ENCODE assay signal across 20 cellular contexts in the genomic region with DNA sequence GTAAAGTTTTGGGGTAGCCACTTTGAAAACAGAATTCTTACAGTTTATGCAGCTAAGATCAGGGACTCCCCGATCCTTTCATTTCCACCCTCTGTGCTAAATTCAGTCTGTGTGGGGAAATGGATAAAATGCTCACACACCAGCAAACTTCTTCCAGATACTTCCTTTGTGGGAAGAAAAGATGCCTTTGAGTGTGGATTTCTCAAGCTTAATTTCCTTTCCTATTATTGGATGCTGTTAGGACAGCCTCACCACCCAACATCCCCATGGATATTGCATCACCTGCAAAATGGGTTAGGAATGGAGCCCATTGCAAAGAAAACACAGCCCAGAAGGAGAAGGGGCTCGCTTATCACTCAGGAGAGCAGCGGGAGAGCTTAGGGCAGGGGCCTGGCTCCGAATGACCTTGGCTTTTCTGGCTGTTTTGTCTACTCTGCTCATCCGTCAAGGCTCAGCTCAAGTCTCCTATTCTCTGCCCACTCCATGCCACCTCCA.
DNase-seq lines count a peak whose midpoint lies in the region; ATAC-seq, FAIRE-seq and TF ChIP-seq lines count a peak whose summit lies in the region.
"Had no signal": no experiment of that assay in that cellular context is flagged by ENCODE, and none has a peak within 500 bp of the region (broad histone marks: within the 10 kb centered on the region; RNA-seq: fewer than 3 reads in every experiment).

No MANE protein-coding gene starts in this region.

- no peak for TF ChIP-seq POLR2A in IMR-90 (IDR thresholded peaks at IDR 0.05; ENCODE audit: low read depth, low read length)
- TF ChIP-seq POLR2A in K562 (conservative IDR thresholded peaks at IDR 0.05) = no peak

- CTCF ChIA-PET in IMR-90 (lab: Yijun Ruan, JAX) = interaction anchor here (0.5 to 1.3 kb wide), 3 partner anchors 84 to 184 kb away, joined by 3 read pairs; no protein-coding TSS in a partner anchor
- CTCF ChIA-PET in K562 (lab: Yijun Ruan, JAX; ENCODE audit: low intra/inter-chr PET ratio) = no interaction called here
- CTCF ChIA-PET in OCI-LY7 (lab: Charles Lee; ENCODE audit: unreplicated experiment) = interaction anchor here (0.5 to 1.2 kb wide), 2 partner anchors 29 to 783 kb away, joined by 3 to 6 read pairs; no protein-coding TSS in a partner anchor

- BruUV-seq in IMR-90 (replicated peaks; lab: Mats Ljungman, UMichigan) = no TSS peak
- BruUV-seq in K562 (replicated peaks; lab: Mats Ljungman, UMichigan) = no TSS peak
- BruUV-seq in OCI-LY7 (replicated peaks; lab: Mats Ljungman, UMichigan) = no TSS peak

- H3K27me3 ChIP-seq in IMR-90 (ENCODE audit: control insufficient read depth, insufficient read depth, low read length) = no peaks in the 10 kb centered on the region
- H3K27me3 ChIP-seq in K562 (ENCODE audit: control insufficient read depth in 2 of 2, insufficient read depth in 2 of 2, low read length in 2 of 2) = peaks cover 22 to 63% of the 10 kb centered on the region in 2 experiments
- no peaks in the 10 kb centered on the region for H3K27me3 ChIP-seq in neuronal stem cell (ENCODE audit: control insufficient read depth in 3 of 3, insufficient read depth in 3 of 3, low read depth in 1 of 3, low read length in 3 of 3)
- H3K27me3 ChIP-seq in ascending aorta = no peaks in the 10 kb centered on the region

- no peak overlapping the region for H3K23ac ChIP-seq in IMR-90 (ENCODE audit: low read depth, low read length)
- H3K23ac ChIP-seq in neuronal stem cell (ENCODE audit: low read depth, low read length, poor library complexity) = no peak overlapping the region

- H4K5ac ChIP-seq in IMR-90 (ENCODE audit: low read depth, low read length) = no peak overlapping the region

- H4K91ac ChIP-seq in IMR-90 (ENCODE audit: insufficient read depth, low read depth, low read length) (no peak overlapping the region), neuronal stem cell (ENCODE audit: low read depth, low read length, poor library complexity) (no peak overlapping the region)

- H2AK9ac ChIP-seq in IMR-90 (replicated peaks; ENCODE audit: low read depth, low read length, poor library complexity) = no peak overlapping the region

- intact Hi-C loops in IMR-90 (cut with micrococcal nuclease) = loop anchor here (5.0 to 10.0 kb wide), 3 partner anchors 143 to 415 kb away; no protein-coding TSS in a partner anchor
- intact Hi-C loops in K562 (cut with micrococcal nuclease) = no loop called here
- intact Hi-C loops in OCI-LY7 (cut with micrococcal nuclease; ENCODE audit: unreplicated experiment) = loop anchor here (10.0 kb wide), 2 partner anchors 185 to 1055 kb away; no protein-coding TSS in a partner anchor
- intact Hi-C loops in ascending aorta (cut with DNase I) = loop anchor here (5.0 kb wide), 1 partner anchor 1263 kb away; no protein-coding TSS in a partner anchor

- no peak overlapping the region for H2BK20ac ChIP-seq in IMR-90 (ENCODE audit: low read depth, low read length)

- H2AK5ac ChIP-seq in IMR-90 (ENCODE audit: low read depth, low read length) = no peak overlapping the region
- no peak overlapping the region for H2AK5ac ChIP-seq in neuronal stem cell (ENCODE audit: low read depth, low read length)

- DNase-seq in AG08395 (ENCODE audit: low spot score) (peak; percentile 20), IMR-90 (no peak), K562 (ENCODE audit: extremely low read depth in 1 of 4, low spot score in 3 of 4) (no peak), neuronal stem cell (ENCODE audit: low spot score) (no peak), ureter (ENCODE audit: low spot score) (no peak), OCI-LY7 (ENCODE audit: low spot score) (no peak), ascending aorta (ENCODE audit: low spot score in 2 of 2) (no peak)
- DNase-seq: 8988T, GM23248, HCEC 1CT, NCI-H1105, NCI-H146, NCI-H2029 treated with DMSO at 0.1 percent for 48 hours, NCI-H2171, NCI-H524 treated with DMSO at 0.1 percent for 48 hours, NCI-H82, Right ventricle myocardium superior, SW 1271 had no signal

- H4K8ac ChIP-seq in IMR-90 (ENCODE audit: low read depth in 2 of 2, low read length in 2 of 2) (no peak overlapping the region), neuronal stem cell (ENCODE audit: low read depth, low read length) (no peak overlapping the region)

- H3K36me3 ChIP-seq in IMR-90 (ENCODE audit: control insufficient read depth, insufficient read depth, low read length) = no peaks in the 10 kb centered on the region
- no peaks in the 10 kb centered on the region for H3K36me3 ChIP-seq in K562 (ENCODE audit: control insufficient read depth, insufficient read depth, low read length)
- H3K36me3 ChIP-seq in neuronal stem cell (replicated peaks in 1 of 2; ENCODE audit: control insufficient read depth in 2 of 2, insufficient read depth in 2 of 2, low read length in 2 of 2) = no peaks in the 10 kb centered on the region
- no peaks in the 10 kb centered on the region for H3K36me3 ChIP-seq in OCI-LY7 (ENCODE audit: insufficient read depth, low read length)
- no peaks in the 10 kb centered on the region for H3K36me3 ChIP-seq in ascending aorta

- H3K79me1 ChIP-seq in IMR-90 (ENCODE audit: low read depth in 1 of 2, low read length in 2 of 2) (no peaks in the 10 kb centered on the region), neuronal stem cell (ENCODE audit: low read depth, low read length) (no peaks in the 10 kb centered on the region)

- no peak overlapping the region for H3K56ac ChIP-seq in IMR-90 (ENCODE audit: extremely low read depth, insufficient read depth, low read length)

- no peaks in the 10 kb centered on the region for H3K9me3 ChIP-seq in IMR-90 (ENCODE audit: control insufficient read depth, insufficient read depth, low read length)
- no peaks in the 10 kb centered on the region for H3K9me3 ChIP-seq in K562 (replicated peaks; ENCODE audit: control insufficient read depth, insufficient read depth, low read depth, low read length)
- H3K9me3 ChIP-seq in neuronal stem cell (replicated peaks in 1 of 2; ENCODE audit: control insufficient read depth in 2 of 2, insufficient read depth in 1 of 2, low read depth in 1 of 2, low read length in 2 of 2) = no peaks in the 10 kb centered on the region
- no peaks in the 10 kb centered on the region for H3K9me3 ChIP-seq in OCI-LY7 (ENCODE audit: low read length)
- H3K9me3 ChIP-seq in ascending aorta = no peaks in the 10 kb centered on the region

- H2AFZ ChIP-seq in IMR-90 (replicated peaks; ENCODE audit: low read length, poor library complexity) (no peak overlapping the region), K562 (ENCODE audit: low read depth, low read length) (no peak overlapping the region), neuronal stem cell (ENCODE audit: low read length) (no peak overlapping the region), OCI-LY7 (ENCODE audit: low read length) (no peak overlapping the region)

- H3K18ac ChIP-seq in IMR-90 (ENCODE audit: low read depth, low read length) (no peak overlapping the region), neuronal stem cell (ENCODE audit: low read length) (peak overlapping the region; percentile 20)

- FAIRE-seq in K562 (lab: Jason Lieb, UNC) = no peak
- FAIRE-seq: GM12878 had no signal

- no peak overlapping the region for H2BK12ac ChIP-seq in neuronal stem cell (ENCODE audit: low read length)

- dilution Hi-C loops in IMR-90 (cut with HindIII; ENCODE audit: low sequenced_read_pairs, unreplicated experiment) = no loop called here

- no peak for TF ChIP-seq RAD21 in IMR-90 (IDR thresholded peaks at IDR 0.05; ENCODE audit: low read length)
- no peak for TF ChIP-seq RAD21 in K562 (CRISPR knock-in tag; conservative IDR thresholded peaks at IDR 0.05 in 1 of 2, IDR thresholded peaks at IDR 0.05 in 1 of 2)

- H3K9me2 ChIP-seq in OCI-LY7 (ENCODE audit: insufficient read depth, low read length) = no peaks in the 10 kb centered on the region

- no peak overlapping the region for H3K4ac ChIP-seq in IMR-90 (ENCODE audit: low read depth, low read length)
- no peak overlapping the region for H3K4ac ChIP-seq in neuronal stem cell (ENCODE audit: low read length)

- WGBS in IMR-90 (ENCODE audit: extremely low coverage in 2 of 2, insufficient read length in 1 of 2), 2 experiments = 100% methylated on average over 2 of the region's 5 CpGs; no CpG with 5 or more reads in 1 of the 2 experiments
- WGBS in K562 (ENCODE audit: insufficient coverage, low coverage, missing lambda C conversion rate) = 0% methylated on average over 5 of the region's 5 CpGs
- WGBS in neuronal stem cell (ENCODE audit: extremely low coverage in 2 of 2, insufficient read length in 2 of 2, insufficient replicate concordance in 1 of 2), 2 donors = no CpG with 5 or more reads among the region's 5 CpGs

- H3K4me3 ChIP-seq in IMR-90 (ENCODE audit: insufficient read depth, low read depth, low read length) (no peak overlapping the region), K562 (no peak overlapping the region), neuronal stem cell (ENCODE audit: low read length in 2 of 2) (no peak overlapping the region), OCI-LY7 (ENCODE audit: low read depth, low read length, poor library complexity, severe bottlenecking) (no peak overlapping the region), ascending aorta (no peak overlapping the region)
- H3K4me3 ChIP-seq: GM12878, GM23248 had no signal

- H3K27ac ChIP-seq in IMR-90 (ENCODE audit: insufficient read depth, low read length) = no peak overlapping the region
- no peak overlapping the region for H3K27ac ChIP-seq in K562 (ENCODE audit: extremely low read depth, low read depth, low read length)
- no peak overlapping the region for H3K27ac ChIP-seq in neuronal stem cell (replicated peaks; ENCODE audit: low read length)
- no peak overlapping the region for H3K27ac ChIP-seq in OCI-LY7 (ENCODE audit: low read depth, low read length, poor library complexity, severe bottlenecking)
- H3K27ac ChIP-seq in ascending aorta = no peak overlapping the region

- TF ChIP-seq EP300 in K562 (IDR thresholded peaks at IDR 0.05; ENCODE audit: low read length) = no peak

- H2BK5ac ChIP-seq in IMR-90 (ENCODE audit: low read depth, low read length, poor library complexity, severe bottlenecking) = no peak overlapping the region
- no peak overlapping the region for H2BK5ac ChIP-seq in neuronal stem cell (ENCODE audit: low read length)

- H3K9ac ChIP-seq in IMR-90 (ENCODE audit: low read depth, low read length) (no peak overlapping the region), K562 (ENCODE audit: insufficient read depth in 1 of 2, low read depth in 2 of 2, low read length in 2 of 2) (no peak overlapping the region), neuronal stem cell (ENCODE audit: low read depth, low read length, poor library complexity) (no peak overlapping the region)
- H3K9ac ChIP-seq: GM23248 had no signal

- no peaks in the 10 kb centered on the region for H4K20me1 ChIP-seq in IMR-90 (ENCODE audit: insufficient read depth, low read length)
- peaks cover 8% of the 10 kb centered on the region; the same call in 1 of the 2 replicates for H4K20me1 ChIP-seq in K562 (replicated peaks; ENCODE audit: control insufficient read depth, insufficient read depth, low read length)
- H4K20me1 ChIP-seq in OCI-LY7 (ENCODE audit: insufficient read depth, low read length) = no peaks in the 10 kb centered on the region

- H3K9me1 ChIP-seq in IMR-90 (ENCODE audit: insufficient read depth, low read length) (peaks cover 12% of the 10 kb centered on the region; the same call in 1 of the 2 replicates), K562 (ENCODE audit: control insufficient read depth, insufficient read depth, low read length) (no peaks in the 10 kb centered on the region)

- TF ChIP-seq CTCF in IMR-90 (conservative IDR thresholded peaks at IDR 0.05; ENCODE audit: low read depth, low read length) = no peak
- TF ChIP-seq CTCF in K562 (IDR thresholded peaks at IDR 0.05 in 2 of 3, conservative IDR thresholded peaks at IDR 0.05 in 1 of 3; ENCODE audit: insufficient read depth in 2 of 3, low read depth in 1 of 3, low read length in 3 of 3) = no peak
- TF ChIP-seq CTCF in OCI-LY7 (conservative IDR thresholded peaks at IDR 0.05; ENCODE audit: low read length) = no peak
- no peak for TF ChIP-seq CTCF in ascending aorta (IDR thresholded peaks at IDR 0.05)

- no peaks in the 10 kb centered on the region for H3K79me2 ChIP-seq in K562 (ENCODE audit: control insufficient read depth, insufficient read depth, low read length)
- H3K79me2 ChIP-seq in OCI-LY7 (ENCODE audit: insufficient read depth, low read depth, low read length) = no peaks in the 10 kb centered on the region

- in situ Hi-C loops in IMR-90 (cut with MboI; ENCODE audit: low sequenced_read_pairs) (loop anchor here (5.0 to 25.0 kb wide), 2 partner anchors 763 to 1253 kb away; no protein-coding TSS in a partner anchor), K562 (cut with MboI) (loop anchor here (10.0 kb wide), 3 partner anchors 755 to 1265 kb away; no protein-coding TSS in a partner anchor)

- H2BK120ac ChIP-seq in IMR-90 (ENCODE audit: low read depth, low read length) (no peak overlapping the region), neuronal stem cell (ENCODE audit: low read depth, low read length) (no peak overlapping the region)

- POLR2A ChIA-PET in IMR-90 (lab: Charles Lee; ENCODE audit: unreplicated experiment) (no interaction called here), K562 (lab: Yijun Ruan, JAX) (interaction anchor here (1.0 to 1.1 kb wide), 2 partner anchors 22 to 1123 kb away, joined by 3 to 4 read pairs; no protein-coding TSS in a partner anchor), OCI-LY7 (lab: Charles Lee) (no interaction called here)

- no peak overlapping the region for H2BK15ac ChIP-seq in IMR-90 (ENCODE audit: low read depth, low read length)
- H2BK15ac ChIP-seq in neuronal stem cell (ENCODE audit: low read length) = no peak overlapping the region

- no peak for ATAC-seq in IMR-90 (ENCODE audit: low read depth)
- ATAC-seq in K562 = no peak
- no peak for ATAC-seq in GM21717 (IDR thresholded peaks at IDR 0.05; ENCODE audit: unreplicated experiment)
- ATAC-seq: GM12878 had no signal

- H3K14ac ChIP-seq in IMR-90 (replicated peaks; ENCODE audit: low read depth, low read length) (no peak overlapping the region), neuronal stem cell (ENCODE audit: low read length) (no peak overlapping the region)

- H3K4me2 ChIP-seq in IMR-90 (ENCODE audit: low read depth, low read length) (no peak overlapping the region), K562 (ENCODE audit: insufficient read depth, low read length) (no peak overlapping the region), neuronal stem cell (ENCODE audit: insufficient read depth, low read length, poor library complexity, severe bottlenecking) (no peak overlapping the region), OCI-LY7 (ENCODE audit: low read length) (no peak overlapping the region)

- H3K4me1 ChIP-seq in IMR-90 (ENCODE audit: control insufficient read depth, insufficient read depth, low read length) = peaks cover 14% of the 10 kb centered on the region
- 0 out of 5 replicates have a peak, but pooled peaks cover 0 to 4% of the 10 kb centered on the region in 2 experiments for H3K4me1 ChIP-seq in K562 (replicated peaks in 1 of 2; ENCODE audit: control insufficient read depth in 2 of 2, insufficient read depth in 2 of 2, low read length in 2 of 2)
- peaks cover 26 to 44% of the 10 kb centered on the region in 2 donors for H3K4me1 ChIP-seq in neuronal stem cell (ENCODE audit: control insufficient read depth in 2 of 2, insufficient read depth in 1 of 2, low read depth in 1 of 2, low read length in 2 of 2)
- H3K4me1 ChIP-seq in OCI-LY7 (ENCODE audit: insufficient read depth, low read length, poor library complexity, severe bottlenecking) = peaks cover 6% of the 10 kb centered on the region
- H3K4me1 ChIP-seq in ascending aorta = peaks cover 0 to 5% of the 10 kb centered on the region in 2 donors
